In genomic region chr1:161307230-161307768, GRCh38 we compare ENCODE assay signal across 8 cellular contexts. TPM values are rescaled to one million over a fixed set of nuclear protein-coding genes. Genes with fewer than 3 reads are reported as not detected.
DNase-seq lines count a peak whose midpoint lies in the region; ATAC-seq and TF ChIP-seq lines count a peak whose summit lies in the region.

No MANE protein-coding gene starts in this region.

- TF ChIP-seq CTCF in fibroblast of the aortic adventitia (IDR thresholded peaks at IDR 0.05; ENCODE audit: insufficient read depth, low read length) (no peak), GM20000 (IDR thresholded peaks at IDR 0.05; ENCODE audit: extremely low read depth, missing control alignments) (no peak)

- ATAC-seq in HG03565 (IDR thresholded peaks at IDR 0.05; ENCODE audit: unreplicated experiment) = no peak

- no peak overlapping the region for H3K4me3 ChIP-seq in fibroblast of the aortic adventitia (ENCODE audit: low read depth, low read length)

- peak; percentile 25 for DNase-seq in activated T-cell treated with anti-CD3 and anti-CD28 coated beads, Interleukin-2, amount 50 U/mL, for 1 hour
- DNase-seq in activated T-cell treated with anti-CD3 and anti-CD28 coated beads for 4 hours = no peak
- DNase-seq in SKM-1 (lab: John Stamatoyannopoulos, UW; ENCODE audit: unreplicated experiment) = peak; percentile 40
- DNase-seq in fibroblast of the aortic adventitia (ENCODE audit: low read depth) = peak; percentile 32
- DNase-seq in stromal cell of bone marrow (ENCODE audit: low read depth) = peak; percentile 37
- no peak for DNase-seq in GM20000 (ENCODE audit: low spot score)
- DNase-seq in SHP77 (lab: John Stamatoyannopoulos, UW) = no peak

RNA-seq across cellular contexts. Expression of gene MPZ, which starts 2.5 kb away (rescaled TPM):
- 0.09 and 1.2 TPM in 2 replicates for total RNA-seq in fibroblast of the aortic adventitia (ENCODE audit: low replicate concordance)

RNA-seq across cellular contexts. Expression of gene SDHC, which starts 6.9 kb away (rescaled TPM):
- 52.1 and 56.5 TPM in 2 replicates for total RNA-seq in fibroblast of the aortic adventitia (ENCODE audit: low replicate concordance)

RNA-seq across cellular contexts. Expression of gene PCP4L1, which starts 48.8 kb away (rescaled TPM):
- not detected in 2 replicates for total RNA-seq in fibroblast of the aortic adventitia (ENCODE audit: low replicate concordance)

Comparison
In these comparisons a context has a peak if more than half of its experiments do, and no peak if none do; other contexts are left out.
1. DNase-seq: peak in activated T-cell treated with anti-CD3 and anti-CD28 coated beads, Interleukin-2, amount 50 U/mL, for 1 hour (single experiment), SKM-1 (single experiment), fibroblast of the aortic adventitia (single experiment) and stromal cell of bone marrow (single experiment); none in activated T-cell treated with anti-CD3 and anti-CD28 coated beads for 4 hours (single experiment), GM20000 (single experiment) and SHP77 (0 of 2).